In the genomic region with DNA sequence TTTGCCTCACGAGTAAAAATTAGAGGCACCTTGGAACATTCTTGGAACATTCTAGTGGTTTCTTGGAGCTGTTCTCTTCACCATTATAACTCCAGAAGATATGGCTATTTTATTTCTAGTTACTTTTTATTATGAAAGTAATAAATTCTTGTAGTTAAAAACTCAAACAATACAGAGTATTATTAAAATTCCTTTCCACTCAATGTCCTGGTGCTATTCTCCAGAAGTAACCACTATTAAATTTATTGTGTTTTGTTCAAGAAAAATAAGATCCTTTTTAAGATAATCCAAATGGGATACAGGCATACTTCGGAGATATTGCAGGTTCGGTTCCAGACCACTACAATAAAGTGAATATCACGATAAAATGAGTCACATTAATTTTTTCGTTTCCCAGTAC, we compare ENCODE assay signal across 19 cellular contexts.
"Had no signal": no experiment of that assay in that cellular context is flagged by ENCODE, and none has a peak within 500 bp of the region (broad histone marks: within the 10 kb centered on the region; RNA-seq: fewer than 3 reads in every experiment).

No MANE protein-coding gene starts in this region.

- ATAC-seq: Panc1 had no signal

- H3K9me3 ChIP-seq: SJCRH30 had no signal

- H3K27ac ChIP-seq: RWPE1, SJCRH30 had no signal

- H3K4me3 ChIP-seq: SJCRH30 had no signal

- H3K36me3 ChIP-seq: SJCRH30 had no signal

- DNase-seq: KBM-7, NCI-H1092, NCI-H1105 treated with DMSO at 0.1 percent for 48 hours, NCI-H1417 treated with DMSO at 0.1 percent for 48 hours, NCI-H146, NCI-H187, NCI-H2029, NCI-H2081 treated with DMSO at 0.1 percent for 48 hours, NCI-H2171, NCI-H446, NCI-H510A, NCI-H524 treated with DMSO at 0.1 percent for 48 hours, NCI-H69, NCI-H774, SHP77 treated with DMSO at 0.1 percent for 48 hours, SJCRH30, SW 1271 had no signal

- H3K27me3 ChIP-seq: SJCRH30 had no signal
